6 cellular contexts compared by ENCODE assay signal in the genomic region with DNA sequence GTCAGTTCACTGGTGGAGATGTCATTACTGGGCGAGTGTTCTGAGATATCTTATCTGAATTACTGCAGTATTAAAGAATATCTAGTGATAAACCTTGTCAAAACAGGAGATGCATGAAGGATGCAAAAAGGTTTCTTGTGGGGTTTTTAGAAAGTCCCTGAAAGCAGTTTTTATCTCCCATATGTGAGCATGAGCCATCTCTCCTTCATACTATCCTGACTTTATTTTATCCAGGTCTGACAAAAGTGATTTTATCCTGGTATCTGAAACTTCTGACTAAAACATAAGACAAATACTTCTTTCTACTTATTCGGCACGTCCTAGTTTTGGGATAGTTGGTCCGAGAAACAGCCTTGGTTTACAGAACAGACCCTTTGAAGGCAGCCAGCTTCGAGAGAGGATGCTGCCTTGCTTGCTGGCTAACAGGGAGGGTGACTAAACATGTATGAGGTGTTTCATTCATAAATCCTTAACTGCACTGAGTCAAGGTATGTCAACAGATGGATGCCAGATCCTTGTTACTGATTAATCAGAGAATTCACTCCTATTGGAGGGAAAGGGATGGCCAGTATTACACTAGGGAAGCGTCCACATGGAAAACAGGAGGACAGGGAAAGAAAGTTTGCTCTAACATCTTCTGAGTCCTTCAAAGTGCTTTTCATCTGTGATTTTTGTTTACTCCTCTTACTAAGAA.
DNase-seq lines count a peak whose midpoint lies in the region; ATAC-seq, FAIRE-seq and TF ChIP-seq lines count a peak whose summit lies in the region.
"Not testable (repeated sequence)": the region's sequence is repeated elsewhere in the genome, so short reads cannot be mapped to it uniquely, and the experiment has no call there.

No MANE protein-coding gene starts in this region.

- not testable (repeated sequence) for H3K79me2 ChIP-seq in PC-3 (ENCODE audit: low read length); HepG2 (ENCODE audit: insufficient read depth, low read length)

- TF ChIP-seq CTCF in PC-3 (conservative IDR thresholded peaks at IDR 0.05; ENCODE audit: low read depth, low read length); body of pancreas (IDR thresholded peaks at IDR 0.05); HepG2 (CRISPR knock-in tag; IDR thresholded peaks at IDR 0.05); pancreas (IDR thresholded peaks at IDR 0.05): not testable (repeated sequence)

- TF ChIP-seq RAD21 in HepG2 (CRISPR knock-in tag; IDR thresholded peaks at IDR 0.05): not testable (repeated sequence)

- DNase-seq in PC-3; RCC 7860 (ENCODE audit: low spot score); body of pancreas; HepG2 (ENCODE audit: low spot score); pancreas: not testable (repeated sequence)
- peak in 1 of 2 donors; percentile 2 for DNase-seq in left colon

- not testable (repeated sequence) for H3K36me3 ChIP-seq in PC-3 (ENCODE audit: low read depth, low read length); body of pancreas (replicated peaks in 1 of 2; ENCODE audit: insufficient read depth in 1 of 2, low read depth in 2 of 2); HepG2 (replicated peaks in 1 of 2; ENCODE audit: control insufficient read depth in 1 of 2, insufficient read depth in 2 of 2, low read length in 2 of 2); pancreas

- not testable (repeated sequence) for H3K9me3 ChIP-seq in PC-3 (ENCODE audit: low read length); body of pancreas; HepG2 (ENCODE audit: low read length); pancreas

- not testable (repeated sequence) for H3K9ac ChIP-seq in PC-3 (ENCODE audit: low read length); HepG2 (ENCODE audit: insufficient read depth, low read depth, low read length)

- H3K9me2 ChIP-seq in PC-3 (replicated peaks; ENCODE audit: low read length): not testable (repeated sequence)

- POLR2A ChIA-PET in PC-3 (lab: Charles Lee; ENCODE audit: unreplicated experiment); HepG2 (lab: Yijun Ruan, JAX): not testable (repeated sequence)

- WGBS in body of pancreas, 2 donors: 0% methylated on average over 1 of the region's 6 CpGs; no CpG with 5 or more reads in 1 of the 2 donors
- 5% methylated on average over 4 of the region's 6 CpGs for whole genome bisulfite sequencing in HepG2 (ENCODE audit: low lambda C conversion rate)
- 11 to 20% methylated on average over 3 to 4 of the region's 6 CpGs for WGBS in pancreas, 2 donors

- H2AFZ ChIP-seq in PC-3 (ENCODE audit: low read length); HepG2 (ENCODE audit: low read length): not testable (repeated sequence)

- BruUV-seq in PC-3 (replicated peaks; lab: Mats Ljungman, UMichigan); HepG2 (replicated peaks; lab: Mats Ljungman, UMichigan): not testable (repeated sequence)

- H3K27me3 ChIP-seq in PC-3 (ENCODE audit: low read length); body of pancreas; HepG2 (ENCODE audit: control insufficient read depth in 1 of 2, insufficient read depth in 2 of 2, low read length in 2 of 2); pancreas: not testable (repeated sequence)

- CTCF ChIA-PET in PC-3 (lab: Charles Lee); HepG2 (lab: Yijun Ruan, JAX; ENCODE audit: low intra/inter-chr PET ratio, low total read pairs): not testable (repeated sequence)

- not testable (repeated sequence) for H3F3A ChIP-seq in PC-3 (ENCODE audit: low read length, unreplicated experiment)

- peak; percentile 97 for FAIRE-seq in RCC 7860 (lab: Jason Lieb, UNC)
- not testable (repeated sequence) for FAIRE-seq in HepG2 (lab: Jason Lieb, UNC); pancreas (lab: Jason Lieb, UNC)

- in situ Hi-C loops in HepG2 (cut with HindIII; ENCODE audit: extremely low pct_ligation_motif_present, low pct_unique_long_range_greater_than_20kb): not testable (repeated sequence)

- ATAC-seq in PC-3: peak; percentile 98
- peak; percentile 45 for ATAC-seq in body of pancreas
- peak; percentile 100 for ATAC-seq in left colon
- peak; percentile 99 for ATAC-seq in HepG2
- ATAC-seq in pancreas: peak in 3 of 4 donors; percentile 59 to 78 (median 65)

- not testable (repeated sequence) for H4K20me1 ChIP-seq in PC-3 (ENCODE audit: low read length); HepG2 (ENCODE audit: insufficient read depth, low read length)

- TF ChIP-seq EP300 in HepG2 (IDR thresholded peaks at IDR 0.05; ENCODE audit: low read depth in 2 of 2, low read length in 2 of 2); HepG2 (CRISPR knock-in tag; IDR thresholded peaks at IDR 0.05; ENCODE audit: borderline replicate concordance): not testable (repeated sequence)

- not testable (repeated sequence) for H3K4me3 ChIP-seq in PC-3 (ENCODE audit: low read length); body of pancreas; HepG2 (replicated peaks in 1 of 3; ENCODE audit: insufficient read depth in 1 of 3, low read depth in 2 of 3, low read length in 3 of 3); pancreas

- H3K4me1 ChIP-seq in PC-3 (ENCODE audit: insufficient read depth, low read length); body of pancreas; HepG2 (ENCODE audit: insufficient read depth, low read length); pancreas: not testable (repeated sequence)

- not testable (repeated sequence) for H3K4me2 ChIP-seq in PC-3 (ENCODE audit: low read length); HepG2 (ENCODE audit: low read depth, low read length)

- intact Hi-C loops in PC-3 (cut with micrococcal nuclease); body of pancreas (cut with DNase I); left colon (cut with DNase I, micrococcal nuclease); HepG2 (cut with micrococcal nuclease; ENCODE audit: unreplicated experiment); pancreas (cut with DNase I): not testable (repeated sequence)

- not testable (repeated sequence) for TF ChIP-seq POLR2A in body of pancreas (IDR thresholded peaks at IDR 0.05); HepG2 (IDR thresholded peaks at IDR 0.05; ENCODE audit: insufficient read depth in 1 of 2, low read depth in 2 of 2, low read length in 2 of 2)

- not testable (repeated sequence) for H3K27ac ChIP-seq in PC-3 (ENCODE audit: low read length); body of pancreas; HepG2 (ENCODE audit: extremely low read length, insufficient read depth, low read length); pancreas

TF ChIP-seq in HepG2, 621 proteins besides CTCF, POLR2A, EP300 and RAD21:
- TF ChIP-seq FOSL2 (CRISPR knock-in tag; IDR thresholded peaks at IDR 0.05): peak; percentile 40; the same call in 1 of the 2 replicates
- TF ChIP-seq TCF7 (IDR thresholded peaks at IDR 0.05; ENCODE audit: low read depth): peak; percentile 10; the same call in 1 of the 2 replicates

Comparison
In these comparisons a context has a peak if more than half of its experiments do, and no peak if none do; other contexts are left out.
1. ATAC-seq: peak in every context shown above with its lines; median percentile 100 in left colon; 99 in HepG2; 98 in PC-3; 65 in pancreas; 45 in body of pancreas.